In genomic region chr22:24011735-24012068, GRCh38 we compare ENCODE assay signal across 6 cellular contexts. TPM values are rescaled to one million over a fixed set of nuclear protein-coding genes. Genes with fewer than 3 reads are reported as not detected.
A peak's percentile ranks its signal among the peaks of the same experiment; 100 is the strongest.
DNase-seq lines count a peak whose midpoint lies in the region; ATAC-seq and TF ChIP-seq lines count a peak whose summit lies in the region.

No MANE protein-coding gene starts in this region.

- peak overlapping the region; percentile 85 for H3K4me2 ChIP-seq in GM23338

- peak overlapping the region; percentile 55 to 83 for H3K9ac ChIP-seq in liver (ENCODE audit: low read depth in 1 of 2, low read length in 2 of 2)

- H3K36me3 ChIP-seq in GM23338 (ENCODE audit: insufficient read depth) (no peaks in the 10 kb centered on the region), WERI-Rb-1 (peaks cover 6% of the 10 kb centered on the region), liver (ENCODE audit: control insufficient read depth in 4 of 4, insufficient read depth in 3 of 4, low read depth in 1 of 4, low read length in 3 of 4) (no peaks in the 10 kb centered on the region)

- H3F3A ChIP-seq in GM23338 (replicated peaks; ENCODE audit: low read depth): 0 out of 2 replicates have a peak, but pooled peaks cover 3% of the 10 kb centered on the region

- no peak for TF ChIP-seq RAD21 in liver (IDR thresholded peaks at IDR 0.05)

- peaks cover 52% of the 10 kb centered on the region for H3K79me2 ChIP-seq in GM23338 (replicated peaks; ENCODE audit: insufficient read depth)

- TF ChIP-seq CTCF in GM23338 (conservative IDR thresholded peaks at IDR 0.05; ENCODE audit: low read depth in 2 of 2): no peak
- TF ChIP-seq CTCF in WERI-Rb-1 (IDR thresholded peaks at IDR 0.05; ENCODE audit: low read depth, low read length): no peak
- no peak for TF ChIP-seq CTCF in liver (IDR thresholded peaks at IDR 0.05; ENCODE audit: low read depth, low read length, missing input control)

- no peaks in the 10 kb centered on the region for H3K9me3 ChIP-seq in WERI-Rb-1 (ENCODE audit: severe bottlenecking)
- no peaks in the 10 kb centered on the region for H3K9me3 ChIP-seq in liver (ENCODE audit: control insufficient read depth in 4 of 4, low read length in 3 of 4)

- WGBS in liver: 1% methylated on average over 10 of the region's 10 CpGs

- peak; percentile 56 for DNase-seq in GM23338 (ENCODE audit: low spot score)
- peak; percentile 39 for DNase-seq in WERI-Rb-1
- DNase-seq in stimulated activated CD4-positive, alpha-beta T cell treated with anti-CD3 and anti-CD28 coated beads, Interleukin-12 subunit alpha, Interleukin-12 subunit beta, amount 100 ng/mL, for 4 hours: no peak

- H3K4me1 Mint-ChIP-seq in GM23338: peaks cover 4% of the 10 kb centered on the region

- H2AFZ ChIP-seq in GM23338: peak overlapping the region; percentile 95

- no peaks in the 10 kb centered on the region for H4K20me1 ChIP-seq in GM23338 (replicated peaks; ENCODE audit: insufficient read depth)

- H3K27ac ChIP-seq in GM23338 (ENCODE audit: low read depth): 0 out of 2 replicates have a peak overlapping the region, but pooled peaks have one; percentile 74
- peak overlapping the region; percentile 79 for H3K27ac ChIP-seq in WERI-Rb-1
- H3K27ac ChIP-seq in liver (ENCODE audit: low read depth in 1 of 2, low read length in 2 of 2): peak overlapping the region; percentile 73 to 76

- H3K9me2 ChIP-seq in GM23338 (ENCODE audit: insufficient read depth): no peaks in the 10 kb centered on the region

- peaks cover 5% of the 10 kb centered on the region; the same call in 1 of the 2 replicates for H3K4me1 ChIP-seq in GM23338 (ENCODE audit: insufficient read depth)
- H3K4me1 ChIP-seq in liver (ENCODE audit: control insufficient read depth in 4 of 4, insufficient read depth in 4 of 4, low read length in 3 of 4): peaks cover 0 to 16% (median 11%) of the 10 kb centered on the region in 4 donors

- peak overlapping the region; percentile 91 for H3K4me3 Mint-ChIP-seq in GM23338

- H3K4me3 ChIP-seq in GM23338 (peak overlapping the region; percentile 94), WERI-Rb-1 (ENCODE audit: low read depth, low read length) (peak overlapping the region; percentile 98), liver (ENCODE audit: low read depth in 1 of 3, low read length in 3 of 3) (peak overlapping the region; percentile 77 to 92 (median 84))

- peaks cover 13% of the 10 kb centered on the region for H3K27me3 Mint-ChIP-seq in GM23338 (ENCODE audit: insufficient read depth, low read depth, poor library complexity)

- no peak overlapping the region for H3K27ac Mint-ChIP-seq in GM23338

- H3K9me3 Mint-ChIP-seq in GM23338: peaks cover 11% of the 10 kb centered on the region

- ATAC-seq in GM23338: peak; percentile 22
- no peak for ATAC-seq in GM19023 (IDR thresholded peaks at IDR 0.05; ENCODE audit: unreplicated experiment)
- ATAC-seq in GM19397 (IDR thresholded peaks at IDR 0.05; ENCODE audit: unreplicated experiment): no peak

- H3K27me3 ChIP-seq in GM23338 (ENCODE audit: insufficient read depth) (no peaks in the 10 kb centered on the region), WERI-Rb-1 (ENCODE audit: insufficient read depth, low read depth, severe bottlenecking) (no peaks in the 10 kb centered on the region), liver (ENCODE audit: control insufficient read depth in 4 of 4, insufficient read depth in 4 of 4, low read length in 3 of 4) (no peaks in the 10 kb centered on the region)

- H3K36me3 Mint-ChIP-seq in GM23338 (ENCODE audit: low read depth): peaks cover 10% of the 10 kb centered on the region

TF ChIP-seq in GM23338, 12 proteins besides CTCF, POLR2A, EP300 and RAD21 (continues in another document):
- no peak for TF ChIP-seq REST (IDR thresholded peaks at IDR 0.05; ENCODE audit: unreplicated experiment)
- TF ChIP-seq ETS1 (IDR thresholded peaks at IDR 0.05): no peak

TF ChIP-seq in liver, 16 proteins besides CTCF, POLR2A, EP300 and RAD21:
- no peak for TF ChIP-seq YY1 (IDR thresholded peaks at IDR 0.05)
- TF ChIP-seq REST (IDR thresholded peaks at IDR 0.05): no peak
- TF ChIP-seq ZBTB33 (IDR thresholded peaks at IDR 0.05): no peak
- TF ChIP-seq EGR1 (IDR thresholded peaks at IDR 0.05; ENCODE audit: low read depth in 2 of 2): no peak
- TF ChIP-seq SP1 (IDR thresholded peaks at IDR 0.05): no peak
- TF ChIP-seq TAF1 (conservative IDR thresholded peaks at IDR 0.05): no peak
- TF ChIP-seq FOXA2 (IDR thresholded peaks at IDR 0.05): no peak
- no peak for TF ChIP-seq HNF4A (conservative IDR thresholded peaks at IDR 0.05)
- no peak for TF ChIP-seq GABPA (IDR thresholded peaks at IDR 0.05 in 1 of 2, conservative IDR thresholded peaks at IDR 0.05 in 1 of 2)
- no peak for TF ChIP-seq JUND (IDR thresholded peaks at IDR 0.05)
- no peak for TF ChIP-seq ATF3 (IDR thresholded peaks at IDR 0.05)
- TF ChIP-seq HNF4G (IDR thresholded peaks at IDR 0.05): no peak
- no peak for TF ChIP-seq NR2F2 (IDR thresholded peaks at IDR 0.05)
- no peak for TF ChIP-seq MAX (IDR thresholded peaks at IDR 0.05)
- TF ChIP-seq RXRA (IDR thresholded peaks at IDR 0.05): no peak
TF ChIP-seq in liver: peak in this region for 0.

RNA-seq across cellular contexts. Expression of gene CABIN1, which starts 0.6 kb away (rescaled TPM):
- total RNA-seq in GM23338 (2014; rRNA removed; shearing (Covaris generic)): 61.2 and 65.3 TPM in 2 replicates
- polyA plus RNA-seq in GM23338 (2016; fragmentation: Nextera tagmentation; extraction: Ambion mirVana) (27.4 and 28.2 TPM in 2 replicates), liver (1 to 10 TPM; 6.8 to 9.3 TPM)
- 10 to 100 TPM; 15.4 to 27.8 TPM for total RNA-seq in liver

RNA-seq across cellular contexts. Expression of gene GSTT4, which starts 6.4 kb away (rescaled TPM):
- total RNA-seq in GM23338 (2014; rRNA removed; shearing (Covaris generic)): not detected in 2 replicates
- not detected in 2 replicates for polyA plus RNA-seq in GM23338 (2016; fragmentation: Nextera tagmentation; extraction: Ambion mirVana)
- not detected for total RNA-seq in liver
- polyA plus RNA-seq in liver: not detected

RNA-seq across cellular contexts. Expression of gene GSTT2, which starts 31.8 kb away (rescaled TPM):
- total RNA-seq in GM23338 (2014; rRNA removed; shearing (Covaris generic)): not detected in 2 replicates
- polyA plus RNA-seq in GM23338 (2016; fragmentation: Nextera tagmentation; extraction: Ambion mirVana): 0.44 and 1.3 TPM in 2 replicates
- under 1 TPM; 0.19 to 0.92 TPM for total RNA-seq in liver
- polyA plus RNA-seq in liver: 1 to 10 TPM in 1 of 2 donors, under 1 TPM in 1; 0.37 to 1.2 TPM

RNA-seq across cellular contexts. Expression of gene DDT, which starts 37.5 kb away (rescaled TPM):
- total RNA-seq in GM23338 (2014; rRNA removed; shearing (Covaris generic)): 124 and 150 TPM in 2 replicates
- 216 and 232 TPM in 2 replicates for polyA plus RNA-seq in GM23338 (2016; fragmentation: Nextera tagmentation; extraction: Ambion mirVana)
- total RNA-seq in liver: 100 to 1,000 TPM; 352 to 460 TPM
- 1,000 to 10,000 TPM; 1,143 to 1,291 TPM for polyA plus RNA-seq in liver

RNA-seq across cellular contexts. Expression of gene DDTL, which starts 45.0 kb away (rescaled TPM):
- total RNA-seq in GM23338 (2014; rRNA removed; shearing (Covaris generic)): 1.5 and 2.1 TPM in 2 replicates
- 3.3 and 3.7 TPM in 2 replicates for polyA plus RNA-seq in GM23338 (2016; fragmentation: Nextera tagmentation; extraction: Ambion mirVana)
- 1 to 10 TPM; 6.3 to 9.5 TPM for total RNA-seq in liver
- polyA plus RNA-seq in liver: 10 to 100 TPM in 1 of 2 donors, 1 to 10 TPM in 1; 7.0 to 18.7 TPM
